ENCODE assay signal across 9 cellular contexts in genomic region chr16:471353-472198, GRCh38. TPM values are rescaled to one million over a fixed set of nuclear protein-coding genes. Genes with fewer than 3 reads are reported as not detected.
DNase-seq lines count a peak whose midpoint lies in the region; ATAC-seq and TF ChIP-seq lines count a peak whose summit lies in the region.
"Had no signal": no experiment of that assay in that cellular context is flagged by ENCODE, and none has a peak within 500 bp of the region (broad histone marks: within the 10 kb centered on the region; RNA-seq: fewer than 3 reads in every experiment).

No MANE protein-coding gene starts in this region.

- TF ChIP-seq CTCF in AG09319 (IDR thresholded peaks at IDR 0.05; ENCODE audit: low read depth, low read length), result no peak
- no peak for TF ChIP-seq CTCF in esophagus muscularis mucosa (IDR thresholded peaks at IDR 0.05)
- no peak for TF ChIP-seq CTCF in uterus (IDR thresholded peaks at IDR 0.05)
- TF ChIP-seq CTCF in transverse colon (IDR thresholded peaks at IDR 0.05), result no peak

- TF ChIP-seq EP300 in esophagus muscularis mucosa (IDR thresholded peaks at IDR 0.05), result no peak
- TF ChIP-seq EP300 in transverse colon (IDR thresholded peaks at IDR 0.05; ENCODE audit: low read depth), result no peak

- TF ChIP-seq POLR2A in esophagus muscularis mucosa (IDR thresholded peaks at IDR 0.05; ENCODE audit: low read depth) (no peak), uterus (IDR thresholded peaks at IDR 0.05) (no peak), transverse colon (IDR thresholded peaks at IDR 0.05) (no peak)

- ATAC-seq in HG03378 (IDR thresholded peaks at IDR 0.05; ENCODE audit: unreplicated experiment) (no peak), HG03097 (IDR thresholded peaks at IDR 0.05; ENCODE audit: low FRiP score, unreplicated experiment) (no peak)

- in situ Hi-C loops in transverse colon (cut with MboI; ENCODE audit: low pct_ligation_motif_present in 1 of 4, low pct_unique_long_range_greater_than_20kb in 1 of 4, low sequenced_read_pairs in 3 of 4), result no loop called here

- H3K27me3 ChIP-seq in esophagus muscularis mucosa (no peaks in the 10 kb centered on the region), uterus (no peaks in the 10 kb centered on the region), transverse colon (no peaks in the 10 kb centered on the region)

- WGBS in esophagus muscularis mucosa, result 63% methylated on average over 19 of the region's 32 CpGs
- WGBS in transverse colon (ENCODE audit: low coverage in 1 of 2), 2 donors, result 85% methylated on average over 32 of the region's 32 CpGs; no CpG with 5 or more reads in 1 of the 2 donors

- H3K4me1 ChIP-seq in esophagus muscularis mucosa (peaks cover 0 to 36% (median 27%) of the 10 kb centered on the region in 4 donors), uterus (no peaks in the 10 kb centered on the region), transverse colon (peaks cover 0 to 8% (median 5%) of the 10 kb centered on the region in 4 donors)

- intact Hi-C loops in esophagus muscularis mucosa (cut with DNase I) (no loop called here), uterus (cut with DNase I; ENCODE audit: low total_unique reads) (no loop called here), transverse colon (cut with DNase I; ENCODE audit: low total_unique reads) (no loop called here)

- DNase-seq in AG09319 (ENCODE audit: extremely low read depth, low read depth) (peak; percentile 19), LHCN-M2 (ENCODE audit: low read depth) (peak; percentile 78), esophagus muscularis mucosa (ENCODE audit: extremely low spot score) (no peak), middle frontal gyrus (ENCODE audit: extremely low spot score, low spot score) (peak; percentile 81), uterus (no peak), transverse colon (no peak)
- DNase-seq: islet precursor cell had no signal

- H3K4me3 ChIP-seq in esophagus muscularis mucosa (no peak overlapping the region), uterus (no peak overlapping the region), transverse colon (no peak overlapping the region)

- H3K36me3 ChIP-seq in esophagus muscularis mucosa, result peaks cover 5 to 40% (median 24%) of the 10 kb centered on the region in 4 donors
- no peaks in the 10 kb centered on the region for H3K36me3 ChIP-seq in uterus
- no peaks in the 10 kb centered on the region for H3K36me3 ChIP-seq in transverse colon

- no peaks in the 10 kb centered on the region for H3K9me3 ChIP-seq in esophagus muscularis mucosa
- no peaks in the 10 kb centered on the region for H3K9me3 ChIP-seq in uterus
- no peaks in the 10 kb centered on the region for H3K9me3 ChIP-seq in transverse colon

- H3K27ac ChIP-seq in esophagus muscularis mucosa (replicated peaks in 1 of 4) (peak overlapping the region; percentile 33 to 63 (median 50)), uterus (no peak overlapping the region), transverse colon (no peak overlapping the region)

RNA-seq across cellular contexts. Expression of gene RAB11FIP3, which starts 46.1 kb away (rescaled TPM):
- total RNA-seq in LHCN-M2 (2014; rRNA removed), result 44.1 and 61.6 TPM in 2 replicates
- polyA plus RNA-seq in LHCN-M2 (2012), result 39.3 TPM
- 10 to 100 TPM; 50.3 to 77.9 (median 58.8) TPM for total RNA-seq in esophagus muscularis mucosa
- 10 to 100 TPM; 10.5 to 75.0 (median 49.4) TPM for total RNA-seq in uterus
- 10 to 100 TPM; 21.6 to 56.5 (median 42.2) TPM for total RNA-seq in transverse colon

RNA-seq across cellular contexts. Expression of gene CAPN15, which starts 55.9 kb away (rescaled TPM):
- total RNA-seq in LHCN-M2 (2014; rRNA removed) (66.5 and 71.1 TPM in 2 replicates), esophagus muscularis mucosa (10 to 100 TPM; 24.9 to 44.7 (median 43.3) TPM), uterus (10 to 100 TPM in 3 of 4 donors, 1 to 10 TPM in 1; 7.9 to 37.3 (median 19.3) TPM), transverse colon (100 to 1,000 TPM; 108 to 388 (median 175) TPM)
- 19.5 TPM for polyA plus RNA-seq in LHCN-M2 (2012)

Comparison
In these comparisons a context has a peak if more than half of its experiments do, and no peak if none do; other contexts are left out.
1. DNase-seq: peak in AG09319 (single experiment), LHCN-M2 (single experiment) and middle frontal gyrus (single experiment); none in esophagus muscularis mucosa (single experiment), uterus (0 of 2) and transverse colon (single experiment).
2. H3K27ac ChIP-seq: peak in esophagus muscularis mucosa (4 of 4); none in uterus (0 of 2) and transverse colon (0 of 4).